In the genomic region with DNA sequence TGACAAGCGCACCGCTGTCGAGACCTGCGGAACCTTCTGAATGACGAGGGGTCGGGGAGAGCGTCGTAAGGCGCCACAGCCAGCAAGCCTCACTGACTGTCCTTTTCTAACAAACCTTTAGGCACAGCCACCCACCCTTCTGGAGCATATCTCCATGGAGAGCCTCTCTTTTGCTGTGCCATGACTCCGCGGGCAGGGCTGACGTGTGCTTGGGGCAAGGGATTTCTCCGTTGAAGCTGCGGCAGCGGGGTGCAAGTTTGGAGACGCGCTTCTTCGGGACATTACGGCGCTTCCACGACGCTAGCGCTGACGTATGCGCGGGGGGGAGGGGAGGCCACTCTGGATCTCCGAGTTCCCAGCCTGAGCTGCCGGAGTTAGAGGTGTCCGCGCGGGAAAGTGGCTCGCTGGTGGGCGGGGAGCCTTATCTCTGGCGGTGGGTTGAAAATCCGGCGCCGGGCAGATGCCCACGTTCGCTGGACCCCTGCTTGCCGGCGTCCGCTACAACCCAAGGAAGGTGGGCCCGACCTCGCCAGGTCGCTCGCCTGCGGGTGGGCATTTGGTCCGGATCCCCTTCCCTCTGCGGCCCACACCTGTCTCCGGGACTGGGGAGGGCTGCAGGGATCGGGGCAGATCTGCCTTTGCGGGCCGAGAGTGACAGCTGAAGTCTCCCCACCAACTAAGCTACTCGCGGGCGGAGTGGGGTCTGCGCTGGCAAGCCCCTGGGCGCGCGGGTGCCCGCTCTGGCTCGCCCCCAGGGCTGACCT, we compare ENCODE assay signal across 8 cellular contexts. TPM values are rescaled to one million over a fixed set of nuclear protein-coding genes. Genes with fewer than 3 reads are reported as not detected.
DNase-seq lines count a peak whose midpoint lies in the region; ATAC-seq and TF ChIP-seq lines count a peak whose summit lies in the region.

No MANE protein-coding gene starts in this region.

- in situ Hi-C loops in KBM-7 (cut with MboI; ENCODE audit: low pct_unique_long_range_greater_than_20kb, low sequenced_read_pairs): no loop called here

- no peaks in the 10 kb centered on the region for H3K9me3 Mint-ChIP-seq in stimulated activated naive CD8-positive, alpha-beta T cell treated with anti-CD3 and anti-CD28 coated beads, Interleukin-15, amount 100 ng/mL, for 72 hours

- H3K27ac Mint-ChIP-seq in stimulated activated naive CD8-positive, alpha-beta T cell treated with anti-CD3 and anti-CD28 coated beads, Interleukin-15, amount 100 ng/mL, for 72 hours: peak overlapping the region in 1 of 2 donors; percentile 86

- H3K9ac ChIP-seq in neural cell (ENCODE audit: low read length): peak overlapping the region; percentile 97

- H3K79me2 ChIP-seq in DOHH2 (ENCODE audit: control insufficient read depth, low read length) (peaks cover 45% of the 10 kb centered on the region), neural cell (replicated peaks; ENCODE audit: insufficient read depth, low read length) (peaks cover 21% of the 10 kb centered on the region)

- peak; percentile 63 for ATAC-seq in GM21737 (IDR thresholded peaks at IDR 0.05; ENCODE audit: unreplicated experiment)
- peak; percentile 88 for ATAC-seq in stimulated activated naive CD8-positive, alpha-beta T cell treated with anti-CD3 and anti-CD28 coated beads, Interleukin-15, amount 100 ng/mL, for 72 hours

- POLR2A ChIA-PET in RWPE1 (lab: Yijun Ruan, JAX; ENCODE audit: low non-redundant PET): no interaction called here

- H4K20me1 ChIP-seq in DOHH2 (ENCODE audit: control insufficient read depth, insufficient read depth, low read depth, low read length) (no peaks in the 10 kb centered on the region), neural cell (ENCODE audit: insufficient read depth) (no peaks in the 10 kb centered on the region)

- peaks cover 29% of the 10 kb centered on the region for H3K4me1 Mint-ChIP-seq in stimulated activated naive CD8-positive, alpha-beta T cell treated with anti-CD3 and anti-CD28 coated beads, Interleukin-15, amount 100 ng/mL, for 72 hours

- DNase-seq in KBM-7 (peak; percentile 89), RWPE1 (ENCODE audit: low spot score) (peak; percentile 84), fibroblast of villous mesenchyme (ENCODE audit: low read depth) (peak; percentile 87)
- peak; percentile 69 for DNase-seq in activated T-helper 9 cell treated with anti-CD3 and anti-CD28 coated beads, Interleukin-2, amount 50 U/mL, for 16 hours (ENCODE audit: low read depth)
- peak; percentile 68 to 80 for DNase-seq in stimulated activated naive CD8-positive, alpha-beta T cell treated with anti-CD3 and anti-CD28 coated beads, Interleukin-15, amount 100 ng/mL, for 72 hours

- H3K27ac ChIP-seq in DOHH2 (ENCODE audit: low read depth, low read length) (peak overlapping the region; percentile 48), RWPE1 (peak overlapping the region; percentile 87), neural cell (ENCODE audit: low read length) (peak overlapping the region; percentile 89)

- peak overlapping the region; percentile 96 for H3K4me2 ChIP-seq in DOHH2 (ENCODE audit: low read length)
- H3K4me2 ChIP-seq in neural cell (ENCODE audit: low read length): peak overlapping the region; percentile 85

- CTCF ChIA-PET in RWPE1 (lab: Yijun Ruan, JAX): interaction anchor here (0.7 to 0.9 kb wide), 2 partner anchors 103 to 1940 kb away, joined by 3 read pairs; no protein-coding TSS in a partner anchor

- TF ChIP-seq RAD21 in neural cell (conservative IDR thresholded peaks at IDR 0.05): no peak

- H3K9me3 ChIP-seq in DOHH2 (ENCODE audit: control insufficient read depth, insufficient read depth, low read length): no peaks in the 10 kb centered on the region
- no peaks in the 10 kb centered on the region for H3K9me3 ChIP-seq in neural cell (ENCODE audit: low read length)

- H3K36me3 ChIP-seq in DOHH2 (ENCODE audit: control insufficient read depth, low read length) (peaks cover 4% of the 10 kb centered on the region; the same call in 1 of the 2 replicates), neural cell (ENCODE audit: insufficient read depth, low read length) (no peaks in the 10 kb centered on the region)

- H2AFZ ChIP-seq in neural cell (ENCODE audit: low read depth, low read length): peak overlapping the region; percentile 98

- H3K4me1 ChIP-seq in DOHH2 (ENCODE audit: control insufficient read depth, low read length): peaks cover 32% of the 10 kb centered on the region

- no peaks in the 10 kb centered on the region for H3K27me3 Mint-ChIP-seq in stimulated activated naive CD8-positive, alpha-beta T cell treated with anti-CD3 and anti-CD28 coated beads, Interleukin-15, amount 100 ng/mL, for 72 hours

- H3F3A ChIP-seq in DOHH2 (ENCODE audit: control insufficient read depth, insufficient read depth): no peaks in the 10 kb centered on the region
- H3F3A ChIP-seq in neural cell (ENCODE audit: insufficient read depth, low read length, poor library complexity, severe bottlenecking): no peaks in the 10 kb centered on the region

- TF ChIP-seq CTCF in DOHH2 (IDR thresholded peaks at IDR 0.05; ENCODE audit: low read depth, low read length, poor library complexity, severe bottlenecking): no peak
- TF ChIP-seq CTCF in RWPE1 (conservative IDR thresholded peaks at IDR 0.05; ENCODE audit: low read depth): no peak
- TF ChIP-seq CTCF in fibroblast of villous mesenchyme (IDR thresholded peaks at IDR 0.05; ENCODE audit: insufficient read depth, low read depth, low read length): no peak
- no peak for TF ChIP-seq CTCF in neural cell (IDR thresholded peaks at IDR 0.05; ENCODE audit: poor library complexity, severe bottlenecking)

- H3K9me2 ChIP-seq in DOHH2 (replicated peaks; ENCODE audit: control insufficient read depth, low read length) (no peaks in the 10 kb centered on the region), neural cell (ENCODE audit: insufficient read depth, low read length) (no peaks in the 10 kb centered on the region)

- no peak overlapping the region for H3K4me3 Mint-ChIP-seq in stimulated activated naive CD8-positive, alpha-beta T cell treated with anti-CD3 and anti-CD28 coated beads, Interleukin-15, amount 100 ng/mL, for 72 hours

- H3K4me3 ChIP-seq in DOHH2 (ENCODE audit: low read length) (peak overlapping the region; percentile 89), fibroblast of villous mesenchyme (ENCODE audit: low read depth, low read length) (peak overlapping the region; percentile 98), neural cell (ENCODE audit: low read length) (peak overlapping the region; percentile 93)

- H3K27me3 ChIP-seq in DOHH2 (ENCODE audit: control insufficient read depth, low read length): no peaks in the 10 kb centered on the region
- H3K27me3 ChIP-seq in neural cell (ENCODE audit: insufficient read depth, low read depth, low read length): no peaks in the 10 kb centered on the region

- TF ChIP-seq EP300 in neural cell (conservative IDR thresholded peaks at IDR 0.05; ENCODE audit: poor library complexity, severe bottlenecking): peak; percentile 32

TF ChIP-seq in neural cell, 6 proteins besides CTCF, POLR2A, EP300 and RAD21:
- TF ChIP-seq MXI1 (conservative IDR thresholded peaks at IDR 0.05; ENCODE audit: poor library complexity, severe bottlenecking) (peak; percentile 31), SMC3 (conservative IDR thresholded peaks at IDR 0.05; ENCODE audit: poor library complexity) (peak; percentile 30), TAF1 (IDR thresholded peaks at IDR 0.05; ENCODE audit: low read depth) (peak; percentile 78), EZH2 (IDR thresholded peaks at IDR 0.05; ENCODE audit: borderline replicate concordance, insufficient read depth, low read length, poor library complexity, severe bottlenecking) (no peak), POLR2AphosphoS5 (IDR thresholded peaks at IDR 0.05) (peak; percentile 67)
- TF ChIP-seq, protein P1, sequence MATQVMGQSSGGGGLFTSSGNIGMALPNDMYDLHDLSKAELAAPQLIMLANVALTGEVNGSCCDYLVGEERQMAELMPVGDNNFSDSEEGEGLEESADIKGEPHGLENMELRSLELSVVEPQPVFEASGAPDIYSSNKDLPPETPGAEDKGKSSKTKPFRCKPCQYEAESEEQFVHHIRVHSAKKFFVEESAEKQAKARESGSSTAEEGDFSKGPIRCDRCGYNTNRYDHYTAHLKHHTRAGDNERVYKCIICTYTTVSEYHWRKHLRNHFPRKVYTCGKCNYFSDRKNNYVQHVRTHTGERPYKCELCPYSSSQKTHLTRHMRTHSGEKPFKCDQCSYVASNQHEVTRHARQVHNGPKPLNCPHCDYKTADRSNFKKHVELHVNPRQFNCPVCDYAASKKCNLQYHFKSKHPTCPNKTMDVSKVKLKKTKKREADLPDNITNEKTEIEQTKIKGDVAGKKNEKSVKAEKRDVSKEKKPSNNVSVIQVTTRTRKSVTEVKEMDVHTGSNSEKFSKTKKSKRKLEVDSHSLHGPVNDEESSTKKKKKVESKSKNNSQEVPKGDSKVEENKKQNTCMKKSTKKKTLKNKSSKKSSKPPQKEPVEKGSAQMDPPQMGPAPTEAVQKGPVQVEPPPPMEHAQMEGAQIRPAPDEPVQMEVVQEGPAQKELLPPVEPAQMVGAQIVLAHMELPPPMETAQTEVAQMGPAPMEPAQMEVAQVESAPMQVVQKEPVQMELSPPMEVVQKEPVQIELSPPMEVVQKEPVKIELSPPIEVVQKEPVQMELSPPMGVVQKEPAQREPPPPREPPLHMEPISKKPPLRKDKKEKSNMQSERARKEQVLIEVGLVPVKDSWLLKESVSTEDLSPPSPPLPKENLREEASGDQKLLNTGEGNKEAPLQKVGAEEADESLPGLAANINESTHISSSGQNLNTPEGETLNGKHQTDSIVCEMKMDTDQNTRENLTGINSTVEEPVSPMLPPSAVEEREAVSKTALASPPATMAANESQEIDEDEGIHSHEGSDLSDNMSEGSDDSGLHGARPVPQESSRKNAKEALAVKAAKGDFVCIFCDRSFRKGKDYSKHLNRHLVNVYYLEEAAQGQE (IDR thresholded peaks at IDR 0.05; ENCODE audit: borderline replicate concordance): no peak
TF ChIP-seq in neural cell: peak in this region for 4.

RNA-seq across cellular contexts. Expression of a gene that starts 0.5 kb away (rescaled TPM):
- 11.9 and 20.3 TPM in 2 replicates for total RNA-seq in fibroblast of villous mesenchyme
- 5.5 and 7.0 TPM in 2 replicates for polyA plus RNA-seq in neural cell
- 19.2 and 28.9 TPM in 2 replicates for polyA minus RNA-seq in neural cell

Comparison
In these comparisons a context has a peak if more than half of its experiments do, and no peak if none do; other contexts are left out.
1. Peak in every context shown above with its lines: DNase-seq, ATAC-seq, H3K4me3 ChIP-seq and H3K27ac ChIP-seq.